ENCODE assay signal across 9 cellular contexts in the genomic region with DNA sequence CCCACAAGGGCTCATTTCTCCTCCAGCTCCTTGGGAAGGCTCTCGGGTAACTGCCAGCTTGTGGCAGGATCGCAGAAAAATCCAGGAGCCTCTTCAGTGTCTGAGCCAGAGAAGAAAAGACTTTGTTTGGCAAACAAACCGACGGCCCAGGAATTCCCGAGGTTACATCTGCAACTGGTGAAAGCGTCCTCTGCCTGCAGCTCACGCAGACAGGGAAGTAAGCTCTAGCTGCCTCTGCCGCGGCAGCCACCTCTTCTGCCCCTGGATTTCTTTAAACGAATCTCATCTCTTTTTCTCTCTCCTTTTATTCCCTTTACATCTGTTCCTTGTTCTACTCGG. TPM values are rescaled to one million over a fixed set of nuclear protein-coding genes. Genes with fewer than 3 reads are reported as not detected.
DNase-seq lines count a peak whose midpoint lies in the region; ATAC-seq and TF ChIP-seq lines count a peak whose summit lies in the region.
"Had no signal": no experiment of that assay in that cellular context is flagged by ENCODE, and none has a peak within 500 bp of the region (broad histone marks: within the 10 kb centered on the region; RNA-seq: fewer than 3 reads in every experiment).

No MANE protein-coding gene starts in this region.

- H3K4me3 ChIP-seq in skeletal muscle tissue (ENCODE audit: low read length in 3 of 3): peak overlapping the region; percentile 43 to 54 (median 52)

- DNase-seq in CD14-positive monocyte (ENCODE audit: low spot score): no peak
- DNase-seq in activated CD4-positive, alpha-beta memory T cell treated with anti-CD3 and anti-CD28 coated beads, Interleukin-2, amount 10 ng/mL, durations not matched to agents 7 days and 5 days: no peak
- DNase-seq in hepatic stellate cell (ENCODE audit: low spot score): peak; percentile 14
- no peak for DNase-seq in posterior vena cava (ENCODE audit: low spot score)
- DNase-seq in GM19240 (ENCODE audit: insufficient read length, low spot score): no peak

- CTCF ChIA-PET in activated CD4-positive, alpha-beta memory T cell treated with anti-CD3 and anti-CD28 coated beads, Interleukin-2, amount 10 ng/mL, durations not matched to agents 7 days and 5 days (lab: Charles Lee): no interaction called here

- H3K36me3 ChIP-seq in skeletal muscle tissue (ENCODE audit: control insufficient read depth in 3 of 3, insufficient read depth in 3 of 3, low read length in 3 of 3): no peaks in the 10 kb centered on the region
- H3K36me3 ChIP-seq: neutrophil had no signal

- H3K4me3 Mint-ChIP-seq in CD14-positive monocyte: peak overlapping the region; percentile 68 to 92
- peak overlapping the region; percentile 48 for H3K4me3 Mint-ChIP-seq in activated CD4-positive, alpha-beta memory T cell treated with anti-CD3 and anti-CD28 coated beads, Interleukin-2, amount 10 ng/mL, durations not matched to agents 7 days and 5 days

- POLR2A ChIA-PET in activated CD4-positive, alpha-beta memory T cell treated with anti-CD3 and anti-CD28 coated beads, Interleukin-2, amount 10 ng/mL, durations not matched to agents 7 days and 5 days (lab: Charles Lee): no interaction called here

- peaks cover 22% of the 10 kb centered on the region for H3K4me1 Mint-ChIP-seq in CD14-positive monocyte
- peaks cover 15% of the 10 kb centered on the region for H3K4me1 Mint-ChIP-seq in activated CD4-positive, alpha-beta memory T cell treated with anti-CD3 and anti-CD28 coated beads, Interleukin-2, amount 10 ng/mL, durations not matched to agents 7 days and 5 days

- peak; percentile 26 for ATAC-seq in GM19023 (IDR thresholded peaks at IDR 0.05; ENCODE audit: unreplicated experiment)
- ATAC-seq in HG03432 (IDR thresholded peaks at IDR 0.05; ENCODE audit: unreplicated experiment): peak; percentile 37

- H3K27me3 ChIP-seq in skeletal muscle tissue (ENCODE audit: control insufficient read depth in 3 of 3, insufficient read depth in 3 of 3, low read length in 3 of 3): peaks cover 33 to 41% (median 35%) of the 10 kb centered on the region in 3 donors

- H3K27me3 Mint-ChIP-seq in CD14-positive monocyte (ENCODE audit: low read depth in 3 of 3): peaks cover 52 to 75% (median 56%) of the 10 kb centered on the region in 3 donors
- H3K27me3 Mint-ChIP-seq in activated CD4-positive, alpha-beta memory T cell treated with anti-CD3 and anti-CD28 coated beads, Interleukin-2, amount 10 ng/mL, durations not matched to agents 7 days and 5 days: peaks cover 68% of the 10 kb centered on the region

- H3K36me3 Mint-ChIP-seq in CD14-positive monocyte: peaks cover 0 to 10% of the 10 kb centered on the region in 2 donors
- no peaks in the 10 kb centered on the region for H3K36me3 Mint-ChIP-seq in activated CD4-positive, alpha-beta memory T cell treated with anti-CD3 and anti-CD28 coated beads, Interleukin-2, amount 10 ng/mL, durations not matched to agents 7 days and 5 days (ENCODE audit: low read depth)

- no peak for TF ChIP-seq CTCF in CD14-positive monocyte (IDR thresholded peaks at IDR 0.05)

- H3K9me3 Mint-ChIP-seq in CD14-positive monocyte: peaks cover 0 to 25% (median 12%) of the 10 kb centered on the region in 7 donors
- no peaks in the 10 kb centered on the region for H3K9me3 Mint-ChIP-seq in activated CD4-positive, alpha-beta memory T cell treated with anti-CD3 and anti-CD28 coated beads, Interleukin-2, amount 10 ng/mL, durations not matched to agents 7 days and 5 days

- no peak overlapping the region for H3K27ac ChIP-seq in skeletal muscle tissue (ENCODE audit: low read depth, low read length)
- H3K27ac ChIP-seq: neutrophil had no signal

- H3K9me3 ChIP-seq in skeletal muscle tissue (ENCODE audit: control insufficient read depth in 3 of 3, low read length in 3 of 3): no peaks in the 10 kb centered on the region
- H3K9me3 ChIP-seq: neutrophil had no signal

- peaks cover 7 to 11% (median 10%) of the 10 kb centered on the region in 3 donors for H3K4me1 ChIP-seq in skeletal muscle tissue (ENCODE audit: control insufficient read depth in 3 of 3, insufficient read depth in 3 of 3, low read length in 3 of 3)

- H3K9ac ChIP-seq in skeletal muscle tissue (ENCODE audit: low read depth in 1 of 3, low read length in 3 of 3): no peak overlapping the region

- H3K27ac Mint-ChIP-seq in CD14-positive monocyte: no peak overlapping the region
- H3K27ac Mint-ChIP-seq in activated CD4-positive, alpha-beta memory T cell treated with anti-CD3 and anti-CD28 coated beads, Interleukin-2, amount 10 ng/mL, durations not matched to agents 7 days and 5 days: no peak overlapping the region

- intact Hi-C loops in CD14-positive monocyte (cut with micrococcal nuclease): no loop called here
- intact Hi-C loops in posterior vena cava (cut with DNase I): loop anchor here in 1 of 2 donors (10.0 kb wide), 1 partner anchor 157 kb away; no protein-coding TSS in a partner anchor

RNA-seq across cellular contexts. Expression of a gene that starts 0.3 kb away (rescaled TPM):
- not detected for polyA plus RNA-seq in CD14-positive monocyte
- total RNA-seq in activated CD4-positive, alpha-beta memory T cell treated with anti-CD3 and anti-CD28 coated beads, Interleukin-2, amount 10 ng/mL, durations not matched to agents 7 days and 5 days: not detected
- total RNA-seq in skeletal muscle tissue (18.3 TPM), posterior vena cava (under 1 TPM; 0.28 to 0.71 TPM)

RNA-seq across cellular contexts. Expression of a gene that starts 58.9 kb away (rescaled TPM):
- 10 to 100 TPM; 52.5 to 56.1 TPM for polyA plus RNA-seq in CD14-positive monocyte
- 10 to 100 TPM; 77.5 to 79.5 TPM for total RNA-seq in activated CD4-positive, alpha-beta memory T cell treated with anti-CD3 and anti-CD28 coated beads, Interleukin-2, amount 10 ng/mL, durations not matched to agents 7 days and 5 days
- total RNA-seq in skeletal muscle tissue: 39.7 TPM
- total RNA-seq in posterior vena cava: 10 to 100 TPM; 66.8 to 69.5 TPM

Comparison
In these comparisons a context has a peak if more than half of its experiments do, and no peak if none do; other contexts are left out.
1. RNA of a gene that starts 0.3 kb away (total RNA-seq): 18.3 TPM in skeletal muscle tissue (single experiment); 0.28 to 0.71 TPM in posterior vena cava and not detected in activated CD4-positive, alpha-beta memory T cell treated with anti-CD3 and anti-CD28 coated beads, Interleukin-2, amount 10 ng/mL, durations not matched to agents 7 days and 5 days; every median in the first group is over 10 times any median in the second.